10 cellular contexts compared by ENCODE assay signal in genomic region chr19:1238373-1239303, GRCh38. TPM values are rescaled to one million over a fixed set of nuclear protein-coding genes. Genes with fewer than 3 reads are reported as not detected.
DNase-seq lines count a peak whose midpoint lies in the region; ATAC-seq and TF ChIP-seq lines count a peak whose summit lies in the region.
"Had no signal": no experiment of that assay in that cellular context is flagged by ENCODE, and none has a peak within 500 bp of the region (broad histone marks: within the 10 kb centered on the region; RNA-seq: fewer than 3 reads in every experiment).

No MANE protein-coding gene starts in this region.

- H3K4me1 ChIP-seq in iPS-20b (ENCODE audit: insufficient read depth, low read length) = no peaks in the 10 kb centered on the region
- H3K4me1 ChIP-seq in thoracic aorta (ENCODE audit: control insufficient read depth in 1 of 2, low read depth in 2 of 2) = peaks cover 35 to 54% of the 10 kb centered on the region in 2 donors

- TF ChIP-seq CTCF in thoracic aorta (IDR thresholded peaks at IDR 0.05) = no peak

- no peaks in the 10 kb centered on the region for H3K9me3 ChIP-seq in iPS-20b (ENCODE audit: insufficient read depth, low read depth, low read length)
- H3K9me3 ChIP-seq in thoracic aorta = no peaks in the 10 kb centered on the region

- no peak overlapping the region; the same call in 1 of the 2 replicates for H3K9ac ChIP-seq in iPS-20b (ENCODE audit: low read depth, low read length)

- ATAC-seq in thoracic aorta (ENCODE audit: insufficient number of reproducible peaks, low FRiP score, low read depth) (no peak), HG03439 (IDR thresholded peaks at IDR 0.05; ENCODE audit: unreplicated experiment) (no peak), GM21529 (IDR thresholded peaks at IDR 0.05; ENCODE audit: unreplicated experiment) (no peak)

- H3K27me3 Mint-ChIP-seq in activated CD4-positive, alpha-beta T cell treated with anti-CD3 and anti-CD28 coated beads, Interleukin-2, amount 10 ng/mL, durations not matched to agents 24 days and 14 days = peaks cover 12% of the 10 kb centered on the region
- H3K27me3 Mint-ChIP-seq in activated T-helper 2 cell treated with anti-CD3 and anti-CD28 coated beads, Interferon-gamma antibody, Interleukin-2, Interleukin-4, amounts not matched to agents 10 μg/mL and 5 μg/mL and 100 μg/mL, durations not matched to agents 14 hours and 24 hours and 36 hours (ENCODE audit: low read depth) = peaks cover 13% of the 10 kb centered on the region

- H3K27ac ChIP-seq in iPS-20b (ENCODE audit: low read length) = no peak overlapping the region
- H3K27ac ChIP-seq in thoracic aorta = peak overlapping the region; percentile 41 to 78

- intact Hi-C loops in activated CD4-positive, alpha-beta T cell treated with anti-CD3 and anti-CD28 coated beads, Interleukin-2, amount 10 ng/mL, durations not matched to agents 24 days and 14 days (cut with micrococcal nuclease) = no loop called here
- intact Hi-C loops in activated T-helper 2 cell treated with anti-CD3 and anti-CD28 coated beads, Interferon-gamma antibody, Interleukin-2, Interleukin-4, amounts not matched to agents 10 μg/mL and 5 μg/mL and 100 μg/mL, durations not matched to agents 14 hours and 24 hours and 36 hours (cut with micrococcal nuclease) = no loop called here

- peaks cover 20% of the 10 kb centered on the region for H3K4me1 Mint-ChIP-seq in activated CD4-positive, alpha-beta T cell treated with anti-CD3 and anti-CD28 coated beads, Interleukin-2, amount 10 ng/mL, durations not matched to agents 24 days and 14 days
- H3K4me1 Mint-ChIP-seq in activated T-helper 2 cell treated with anti-CD3 and anti-CD28 coated beads, Interferon-gamma antibody, Interleukin-2, Interleukin-4, amounts not matched to agents 10 μg/mL and 5 μg/mL and 100 μg/mL, durations not matched to agents 14 hours and 24 hours and 36 hours (ENCODE audit: low read depth) = peaks cover 20% of the 10 kb centered on the region

- H3K4me3 Mint-ChIP-seq in activated CD4-positive, alpha-beta T cell treated with anti-CD3 and anti-CD28 coated beads, Interleukin-2, amount 10 ng/mL, durations not matched to agents 24 days and 14 days = peak overlapping the region; percentile 75
- H3K4me3 Mint-ChIP-seq in activated T-helper 2 cell treated with anti-CD3 and anti-CD28 coated beads, Interferon-gamma antibody, Interleukin-2, Interleukin-4, amounts not matched to agents 10 μg/mL and 5 μg/mL and 100 μg/mL, durations not matched to agents 14 hours and 24 hours and 36 hours (ENCODE audit: low read depth) = peak overlapping the region; percentile 70

- no peaks in the 10 kb centered on the region for H3K9me3 Mint-ChIP-seq in activated CD4-positive, alpha-beta T cell treated with anti-CD3 and anti-CD28 coated beads, Interleukin-2, amount 10 ng/mL, durations not matched to agents 24 days and 14 days
- no peaks in the 10 kb centered on the region for H3K9me3 Mint-ChIP-seq in activated T-helper 2 cell treated with anti-CD3 and anti-CD28 coated beads, Interferon-gamma antibody, Interleukin-2, Interleukin-4, amounts not matched to agents 10 μg/mL and 5 μg/mL and 100 μg/mL, durations not matched to agents 14 hours and 24 hours and 36 hours

- peak overlapping the region; percentile 49 for H3K27ac Mint-ChIP-seq in activated CD4-positive, alpha-beta T cell treated with anti-CD3 and anti-CD28 coated beads, Interleukin-2, amount 10 ng/mL, durations not matched to agents 24 days and 14 days
- peak overlapping the region; percentile 69 for H3K27ac Mint-ChIP-seq in activated T-helper 2 cell treated with anti-CD3 and anti-CD28 coated beads, Interferon-gamma antibody, Interleukin-2, Interleukin-4, amounts not matched to agents 10 μg/mL and 5 μg/mL and 100 μg/mL, durations not matched to agents 14 hours and 24 hours and 36 hours

- H3K36me3 ChIP-seq in iPS-20b (ENCODE audit: insufficient read depth, low read depth, low read length) (peaks cover 17% of the 10 kb centered on the region), thoracic aorta (no peaks in the 10 kb centered on the region)

- peak; percentile 73 for DNase-seq in activated CD4-positive, alpha-beta T cell treated with anti-CD3 and anti-CD28 coated beads, Interleukin-2, amount 10 ng/mL, durations not matched to agents 24 days and 14 days
- DNase-seq in activated CD4-positive, alpha-beta T cell treated with anti-CD3 and anti-CD28 coated beads, Interleukin-2, amount 50 U/mL, for 4 hours = no peak
- no peak for DNase-seq in activated T-helper 2 cell treated with anti-CD3 and anti-CD28 coated beads, Interferon-gamma antibody, Interleukin-2, Interleukin-4, amounts not matched to agents 10 μg/mL and 5 μg/mL and 100 μg/mL, durations not matched to agents 14 hours and 24 hours and 36 hours (ENCODE audit: low spot score)
- DNase-seq in thoracic aorta (ENCODE audit: low spot score) = no peak
- no peak for DNase-seq in stimulated activated CD4-positive, alpha-beta T cell treated with anti-CD3 and anti-CD28 coated beads, Interleukin-12 subunit alpha, Interleukin-12 subunit beta, amount 100 ng/mL, for 4 hours
- DNase-seq: GOT3, NCI-H748 treated with DMSO at 0.1 percent for 48 hours had no signal

- H3K4me3 ChIP-seq in iPS-20b (ENCODE audit: low read length) (peak overlapping the region; percentile 56; the same call in 1 of the 2 replicates), thoracic aorta (peak overlapping the region; percentile 65)

- H3K36me3 Mint-ChIP-seq in activated CD4-positive, alpha-beta T cell treated with anti-CD3 and anti-CD28 coated beads, Interleukin-2, amount 10 ng/mL, durations not matched to agents 24 days and 14 days (ENCODE audit: low read depth) = peaks cover 5% of the 10 kb centered on the region
- H3K36me3 Mint-ChIP-seq in activated T-helper 2 cell treated with anti-CD3 and anti-CD28 coated beads, Interferon-gamma antibody, Interleukin-2, Interleukin-4, amounts not matched to agents 10 μg/mL and 5 μg/mL and 100 μg/mL, durations not matched to agents 14 hours and 24 hours and 36 hours (ENCODE audit: low read depth) = no peaks in the 10 kb centered on the region

- no peaks in the 10 kb centered on the region; the same call in 1 of the 2 replicates for H3K27me3 ChIP-seq in iPS-20b (ENCODE audit: insufficient read depth, low read length)
- no peaks in the 10 kb centered on the region for H3K27me3 ChIP-seq in thoracic aorta (replicated peaks; ENCODE audit: insufficient read depth)

RNA-seq across cellular contexts. Expression of gene CBARP, which starts 0.8 kb away (rescaled TPM):
- total RNA-seq in activated CD4-positive, alpha-beta T cell treated with anti-CD3 and anti-CD28 coated beads, Interleukin-2, amount 10 ng/mL, durations not matched to agents 24 days and 14 days = 1.7 and 1.9 TPM in 2 replicates
- 3.5 and 3.7 TPM in 2 replicates for total RNA-seq in activated T-helper 2 cell treated with anti-CD3 and anti-CD28 coated beads, Interferon-gamma antibody, Interleukin-2, Interleukin-4, amounts not matched to agents 10 μg/mL and 5 μg/mL and 100 μg/mL, durations not matched to agents 14 hours and 24 hours and 36 hours
- 1 to 10 TPM in 1 of 2 donors, under 1 TPM in 1; 0.27 to 1.9 TPM for total RNA-seq in thoracic aorta

RNA-seq across cellular contexts. Expression of gene ATP5F1D, which starts 2.9 kb away (rescaled TPM):
- total RNA-seq in activated CD4-positive, alpha-beta T cell treated with anti-CD3 and anti-CD28 coated beads, Interleukin-2, amount 10 ng/mL, durations not matched to agents 24 days and 14 days = 254 and 269 TPM in 2 replicates
- 233 and 240 TPM in 2 replicates for total RNA-seq in activated T-helper 2 cell treated with anti-CD3 and anti-CD28 coated beads, Interferon-gamma antibody, Interleukin-2, Interleukin-4, amounts not matched to agents 10 μg/mL and 5 μg/mL and 100 μg/mL, durations not matched to agents 14 hours and 24 hours and 36 hours
- 10 to 100 TPM; 40.4 to 45.1 TPM for total RNA-seq in thoracic aorta

RNA-seq across cellular contexts. Expression of gene MIDN, which starts 9.7 kb away (rescaled TPM):
- 72.3 and 82.4 TPM in 2 replicates for total RNA-seq in activated CD4-positive, alpha-beta T cell treated with anti-CD3 and anti-CD28 coated beads, Interleukin-2, amount 10 ng/mL, durations not matched to agents 24 days and 14 days
- 84.7 and 85.4 TPM in 2 replicates for total RNA-seq in activated T-helper 2 cell treated with anti-CD3 and anti-CD28 coated beads, Interferon-gamma antibody, Interleukin-2, Interleukin-4, amounts not matched to agents 10 μg/mL and 5 μg/mL and 100 μg/mL, durations not matched to agents 14 hours and 24 hours and 36 hours
- 100 to 1,000 TPM in 1 of 2 donors, 10 to 100 TPM in 1; 80.1 to 124 TPM for total RNA-seq in thoracic aorta

RNA-seq across cellular contexts. Expression of gene CIRBP, which starts 30.5 kb away (rescaled TPM):
- total RNA-seq in activated CD4-positive, alpha-beta T cell treated with anti-CD3 and anti-CD28 coated beads, Interleukin-2, amount 10 ng/mL, durations not matched to agents 24 days and 14 days = 237 TPM in 2 replicates
- total RNA-seq in activated T-helper 2 cell treated with anti-CD3 and anti-CD28 coated beads, Interferon-gamma antibody, Interleukin-2, Interleukin-4, amounts not matched to agents 10 μg/mL and 5 μg/mL and 100 μg/mL, durations not matched to agents 14 hours and 24 hours and 36 hours = 214 and 226 TPM in 2 replicates
- 100 to 1,000 TPM; 492 to 644 TPM for total RNA-seq in thoracic aorta

RNA-seq across cellular contexts. Expression of gene STK11, which starts 33.1 kb away (rescaled TPM):
- total RNA-seq in activated CD4-positive, alpha-beta T cell treated with anti-CD3 and anti-CD28 coated beads, Interleukin-2, amount 10 ng/mL, durations not matched to agents 24 days and 14 days = 70.3 and 70.9 TPM in 2 replicates
- 65.7 and 71.1 TPM in 2 replicates for total RNA-seq in activated T-helper 2 cell treated with anti-CD3 and anti-CD28 coated beads, Interferon-gamma antibody, Interleukin-2, Interleukin-4, amounts not matched to agents 10 μg/mL and 5 μg/mL and 100 μg/mL, durations not matched to agents 14 hours and 24 hours and 36 hours
- total RNA-seq in thoracic aorta = 10 to 100 TPM; 60.2 to 70.0 TPM
